8 cellular contexts compared by ENCODE assay signal in genomic region chr9:85142461-85143401, GRCh38.
DNase-seq lines count a peak whose midpoint lies in the region; ATAC-seq and TF ChIP-seq lines count a peak whose summit lies in the region.

No MANE protein-coding gene starts in this region.

- TF ChIP-seq EP300 in tibial nerve (IDR thresholded peaks at IDR 0.05) = peak in 1 of 2 donors; percentile 76

- intact Hi-C loops in left cardiac atrium (cut with DNase I) = loop anchor here in 1 of 2 donors (5.0 to 10.0 kb wide), 2 partner anchors 478 to 745 kb away; partner anchors contain the start of gene NTRK2

- no peaks in the 10 kb centered on the region for H3K36me3 ChIP-seq in Peyer's patch
- H3K36me3 ChIP-seq in tibial nerve = no peaks in the 10 kb centered on the region

- H3K27ac ChIP-seq in Peyer's patch = no peak overlapping the region
- peak overlapping the region in 3 of 4 donors; percentile 20 to 60 (median 38) for H3K27ac ChIP-seq in tibial nerve

- ATAC-seq in left cardiac atrium = peak in 1 of 2 donors; percentile 41
- no peak for ATAC-seq in naive thymus-derived CD8-positive, alpha-beta T cell

- H3K4me1 ChIP-seq in Peyer's patch (no peaks in the 10 kb centered on the region), tibial nerve (peaks cover 0 to 11% (median 3%) of the 10 kb centered on the region in 4 donors)

- no peaks in the 10 kb centered on the region for H3K4me1 Mint-ChIP-seq in naive thymus-derived CD8-positive, alpha-beta T cell

- no peaks in the 10 kb centered on the region for H3K27me3 ChIP-seq in Peyer's patch
- no peaks in the 10 kb centered on the region for H3K27me3 ChIP-seq in tibial nerve

- POLR2A ChIA-PET in naive thymus-derived CD8-positive, alpha-beta T cell (lab: Charles Lee) = no interaction called here

- TF ChIP-seq CTCF in Peyer's patch (IDR thresholded peaks at IDR 0.05) = peak in 4 of 6 experiments; percentile 32 to 73 (median 64)
- TF ChIP-seq CTCF in tibial nerve (IDR thresholded peaks at IDR 0.05) = peak; percentile 43 to 72 (median 56)

- H3K4me3 ChIP-seq in Peyer's patch (no peak overlapping the region), tibial nerve (no peak overlapping the region)

- WGBS in tibial nerve, 2 donors = 26 to 42% methylated on average over 5 of the region's 5 CpGs

- H3K27me3 Mint-ChIP-seq in naive thymus-derived CD8-positive, alpha-beta T cell = peaks cover 5 to 23% (median 8%) of the 10 kb centered on the region in 5 donors

- no peak overlapping the region for H3K4me3 Mint-ChIP-seq in naive thymus-derived CD8-positive, alpha-beta T cell

- no peak overlapping the region for H3K27ac Mint-ChIP-seq in naive thymus-derived CD8-positive, alpha-beta T cell

- no peaks in the 10 kb centered on the region for H3K9me3 ChIP-seq in Peyer's patch
- no peaks in the 10 kb centered on the region for H3K9me3 ChIP-seq in tibial nerve

- TF ChIP-seq POLR2A in Peyer's patch (IDR thresholded peaks at IDR 0.05) (no peak), tibial nerve (IDR thresholded peaks at IDR 0.05) (no peak)

- DNase-seq in NCI-H2081 (lab: John Stamatoyannopoulos, UW) (peak; percentile 3 to 13), NCI-H2081 treated with DMSO at 0.1 percent for 48 hours (lab: John Stamatoyannopoulos, UW) (no peak), Peyer's patch (peak in 1 of 3 donors; percentile 45), left cardiac atrium (peak; percentile 21), tibial nerve (ENCODE audit: low spot score in 2 of 2) (peak; percentile 39 to 42), HK-2 (ENCODE audit: unreplicated experiment) (no peak)
- no peak for DNase-seq in naive thymus-derived CD8-positive, alpha-beta T cell
- DNase-seq in activated T-cell treated with anti-CD3 and anti-CD28 coated beads, Interleukin-2, amount 50 U/mL, for 1 hour = no peak

- peaks cover 0 to 4% (median 0%) of the 10 kb centered on the region in 9 donors for H3K9me3 Mint-ChIP-seq in naive thymus-derived CD8-positive, alpha-beta T cell

- H3K36me3 Mint-ChIP-seq in naive thymus-derived CD8-positive, alpha-beta T cell = no peaks in the 10 kb centered on the region

Comparison
In these comparisons a context has a peak if more than half of its experiments do, and no peak if none do; other contexts are left out.
1. DNase-seq: peak in NCI-H2081 (2 of 2), left cardiac atrium (single experiment) and tibial nerve (2 of 2); none in NCI-H2081 treated with DMSO at 0.1 percent for 48 hours (single experiment), naive thymus-derived CD8-positive, alpha-beta T cell (0 of 10), activated T-cell treated with anti-CD3 and anti-CD28 coated beads, Interleukin-2, amount 50 U/mL, for 1 hour (single experiment) and HK-2 (single experiment).
2. H3K27ac ChIP-seq: peak in tibial nerve (3 of 4); none in Peyer's patch (0 of 4).